In the genomic region with DNA sequence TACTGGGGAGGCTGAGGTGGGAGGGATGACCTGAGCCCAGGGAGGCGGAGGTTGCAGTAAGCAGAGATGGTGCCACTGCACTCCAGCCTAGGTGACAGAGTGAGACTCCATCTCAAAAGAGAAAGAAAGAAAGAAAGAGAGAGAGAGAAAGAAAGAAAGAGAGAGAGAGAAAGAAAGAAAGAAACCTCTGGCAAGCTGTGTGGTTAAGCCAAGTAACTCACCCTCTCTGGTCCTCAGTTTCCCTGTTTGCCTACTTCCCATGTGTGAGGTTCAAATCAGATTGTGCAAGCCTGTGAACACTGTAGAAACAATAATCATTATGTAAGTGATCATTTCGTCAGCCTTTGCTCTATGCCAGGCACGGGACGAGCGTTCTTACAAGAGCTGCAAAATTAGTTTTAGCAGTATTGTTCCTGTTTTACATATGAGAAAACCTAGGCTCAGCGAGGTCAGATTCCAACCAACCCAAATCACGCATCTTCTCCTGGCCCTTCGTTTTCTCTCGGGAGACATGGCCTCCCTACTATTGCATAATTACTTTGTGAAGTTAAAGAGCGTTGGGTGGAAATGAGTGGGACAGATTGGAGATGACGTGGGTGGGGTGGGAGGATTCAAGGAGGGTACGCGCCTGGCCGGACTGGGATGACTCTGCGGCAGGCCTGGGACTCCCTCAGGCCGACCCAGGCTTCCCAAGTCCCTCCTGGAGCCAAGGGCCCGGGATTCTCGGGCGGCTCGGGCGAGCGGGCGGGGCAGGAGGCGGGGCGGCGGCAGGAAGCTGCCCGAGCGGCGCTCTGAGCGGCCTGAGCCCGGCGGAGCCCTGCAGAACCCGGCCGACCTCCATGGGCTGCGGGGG, we compare ENCODE assay signal across 8 cellular contexts. TPM values are rescaled to one million over a fixed set of nuclear protein-coding genes. Genes with fewer than 3 reads are reported as not detected.
DNase-seq lines count a peak whose midpoint lies in the region; ATAC-seq, FAIRE-seq and TF ChIP-seq lines count a peak whose summit lies in the region.

A gene with protein sequence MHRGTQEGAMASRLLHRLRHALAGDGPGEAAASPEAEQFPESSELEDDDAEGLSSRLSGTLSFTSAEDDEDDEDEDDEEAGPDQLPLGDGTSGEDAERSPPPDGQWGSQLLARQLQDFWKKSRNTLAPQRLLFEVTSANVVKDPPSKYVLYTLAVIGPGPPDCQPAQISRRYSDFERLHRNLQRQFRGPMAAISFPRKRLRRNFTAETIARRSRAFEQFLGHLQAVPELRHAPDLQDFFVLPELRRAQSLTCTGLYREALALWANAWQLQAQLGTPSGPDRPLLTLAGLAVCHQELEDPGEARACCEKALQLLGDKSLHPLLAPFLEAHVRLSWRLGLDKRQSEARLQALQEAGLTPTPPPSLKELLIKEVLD (plus strand): TSS at position 770 of the 853 bp plus-strand sequence. CDS start 121 bp downstream, outside the sequence.

- H3K27me3 ChIP-seq in stomach smooth muscle (ENCODE audit: control insufficient read depth in 1 of 2, insufficient read depth in 2 of 2, low read length in 2 of 2), result no peaks in the 10 kb centered on the region

- peaks cover 0 to 3% of the 10 kb centered on the region in 2 donors for H3K36me3 ChIP-seq in stomach smooth muscle (ENCODE audit: control insufficient read depth in 2 of 2, insufficient read depth in 2 of 2, low read length in 2 of 2)

- DNase-seq in AG09309 (ENCODE audit: low read depth) (peak; percentile 82), GM19239 (ENCODE audit: insufficient read length, low spot score) (peak; percentile 49), NCI-H2196 (lab: John Stamatoyannopoulos, UW; ENCODE audit: unreplicated experiment) (peak; percentile 57), erythroblast (lab: John Stamatoyannopoulos, UW) (peak; percentile 16 to 59), mesenteric fat pad (ENCODE audit: low spot score) (peak; percentile 94)
- peak; percentile 44 for DNase-seq in activated T-cell treated with anti-CD3 and anti-CD28 coated beads, Interleukin-2, amount 50 U/mL, for 1 hour

- no peak for FAIRE-seq in GM19239 (lab: Jason Lieb, UNC)

- peak within 1 kb of the TSS; percentile 73 for H3K4me3 ChIP-seq in AG09309 (ENCODE audit: control insufficient read depth, low read depth, low read length)
- H3K4me3 ChIP-seq in stomach smooth muscle (ENCODE audit: low read length in 2 of 2), result peak within 1 kb of the TSS; percentile 89 to 91

- peaks cover 50% of the 10 kb centered on the region for H3K4me1 ChIP-seq in stomach smooth muscle (ENCODE audit: control insufficient read depth, insufficient read depth, low read length)

- no peak for TF ChIP-seq POLR2A in erythroblast (IDR thresholded peaks at IDR 0.05; ENCODE audit: low read length)

- peak within 1 kb of the TSS; percentile 96 for H3K27ac ChIP-seq in stomach smooth muscle (ENCODE audit: low read length)

- no peak for TF ChIP-seq CTCF in AG09309 (IDR thresholded peaks at IDR 0.05; ENCODE audit: control insufficient read depth, insufficient read depth, low read depth, low read length, missing control alignments)

- no peak for ATAC-seq in HG02970 (IDR thresholded peaks at IDR 0.05; ENCODE audit: low FRiP score, unreplicated experiment)

- H3K9me3 ChIP-seq in stomach smooth muscle (ENCODE audit: control insufficient read depth in 2 of 2, low read length in 2 of 2), result no peaks in the 10 kb centered on the region

- peak within 1 kb of the TSS; percentile 94 to 95 for H3K9ac ChIP-seq in stomach smooth muscle (ENCODE audit: low read length in 2 of 2)

RNA-seq across cellular contexts. Expression of the gene that starts here (rescaled TPM):
- total RNA-seq in mesenteric fat pad, result 46.7 TPM

Comparison
In these comparisons a context has a peak if more than half of its experiments do, and no peak if none do; other contexts are left out.
1. DNase-seq: peak in every context shown above with its lines; median percentile 94 in mesenteric fat pad; 82 in AG09309; 57 in NCI-H2196; 49 in GM19239; 44 in activated T-cell treated with anti-CD3 and anti-CD28 coated beads, Interleukin-2, amount 50 U/mL, for 1 hour; 38 in erythroblast.